In the genomic region with DNA sequence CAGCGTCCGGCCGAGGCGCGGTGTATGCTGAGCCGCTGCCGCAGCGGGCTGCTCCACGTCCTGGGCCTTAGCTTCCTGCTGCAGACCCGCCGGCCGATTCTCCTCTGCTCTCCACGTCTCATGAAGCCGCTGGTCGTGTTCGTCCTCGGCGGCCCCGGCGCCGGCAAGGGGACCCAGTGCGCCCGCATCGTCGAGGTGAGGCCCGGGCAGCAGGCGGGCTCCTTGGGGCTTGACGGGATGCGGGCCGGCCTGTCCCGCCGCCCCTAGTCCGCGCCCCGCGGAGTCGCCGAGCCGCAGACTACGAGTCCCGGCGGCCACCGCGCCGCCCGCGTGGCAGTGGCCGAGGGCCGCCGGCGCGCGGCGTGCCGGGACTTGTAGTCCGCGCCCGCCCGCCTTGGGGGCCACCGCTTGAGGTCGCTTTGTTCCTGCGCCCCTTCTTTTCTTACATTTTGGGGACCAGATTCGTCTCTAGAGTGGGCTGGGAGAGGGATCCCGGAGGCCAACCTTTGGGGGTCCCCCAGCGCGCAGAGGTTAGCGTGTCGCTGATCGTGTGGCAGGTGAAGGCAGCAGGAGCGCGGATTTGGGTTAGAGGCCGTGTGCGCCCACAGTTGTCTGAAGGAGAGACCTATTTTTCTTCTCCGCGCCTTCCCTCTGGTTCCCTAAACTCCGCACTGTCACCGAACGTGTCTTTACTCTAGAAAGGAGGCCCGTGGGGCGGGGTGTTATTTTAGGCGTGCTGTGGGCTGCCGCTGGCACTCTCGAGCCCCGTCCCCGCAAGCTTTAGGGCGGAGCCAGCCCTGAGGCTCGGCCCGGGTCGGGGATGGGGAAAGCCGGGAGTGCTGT, we compare ENCODE assay signal across 8 cellular contexts. TPM values are rescaled to one million over a fixed set of nuclear protein-coding genes. Genes with fewer than 3 reads are reported as not detected.
DNase-seq lines count a peak whose midpoint lies in the region; ATAC-seq and TF ChIP-seq lines count a peak whose summit lies in the region.

No MANE protein-coding gene starts in this region.

- no peaks in the 10 kb centered on the region for H3K9me2 ChIP-seq in OCI-LY7 (ENCODE audit: insufficient read depth, low read length)

- H3K4me2 ChIP-seq in OCI-LY7 (ENCODE audit: low read length) = peak overlapping the region; percentile 82

- DNase-seq in DMS153 treated with DMSO at 0.1 percent for 48 hours (lab: John Stamatoyannopoulos, UW; ENCODE audit: unreplicated experiment) (peak; percentile 92), HS-5 (ENCODE audit: low read depth) (peak; percentile 47), OCI-LY7 (ENCODE audit: low spot score) (peak; percentile 90), fibroblast of gingiva (ENCODE audit: low read depth) (peak; percentile 82)
- peak; percentile 81 to 84 for DNase-seq in activated T-cell treated with anti-CD3 and anti-CD28 coated beads, Interleukin-2, amount 50 U/mL, for 48 hours
- peak; percentile 53 to 82 (median 75) for DNase-seq in naive thymus-derived CD8-positive, alpha-beta T cell
- DNase-seq in stimulated activated naive CD4-positive, alpha-beta T cell (lab: John Stamatoyannopoulos, UW) = peak; percentile 41 to 81 (median 70)

- H4K20me1 ChIP-seq in OCI-LY7 (ENCODE audit: insufficient read depth, low read length) = no peaks in the 10 kb centered on the region

- peak overlapping the region; percentile 81; the same call in 1 of the 2 replicates for H2AFZ ChIP-seq in OCI-LY7 (ENCODE audit: low read length)

- H3K9me3 Mint-ChIP-seq in naive thymus-derived CD8-positive, alpha-beta T cell = no peaks in the 10 kb centered on the region

- H3K4me1 Mint-ChIP-seq in naive thymus-derived CD8-positive, alpha-beta T cell = peaks cover 2 to 26% (median 23%) of the 10 kb centered on the region in 4 donors

- intact Hi-C loops in OCI-LY7 (cut with micrococcal nuclease; ENCODE audit: unreplicated experiment) = loop anchor here (1.0 to 2.0 kb wide), 2 partner anchors 20 to 103 kb away; a partner anchor contains a TSS

- CTCF ChIA-PET in OCI-LY7 (lab: Charles Lee; ENCODE audit: unreplicated experiment) = interaction anchor here (1.0 to 1.9 kb wide), 4 partner anchors 10 to 63 kb away, joined by 3 to 7 read pairs (median 4); a partner anchor contains a TSS

- no peaks in the 10 kb centered on the region for H3K9me3 ChIP-seq in OCI-LY7 (ENCODE audit: low read length)

- peak overlapping the region in 7 of 10 donors; percentile 88 to 95 (median 92) for H3K4me3 Mint-ChIP-seq in naive thymus-derived CD8-positive, alpha-beta T cell

- POLR2A ChIA-PET in OCI-LY7 (lab: Charles Lee) = interaction anchor here (1.0 to 3.9 kb wide), 4 partner anchors 10 to 70 kb away, joined by 3 to 18 read pairs (median 10); a partner anchor contains a TSS
- POLR2A ChIA-PET in naive thymus-derived CD8-positive, alpha-beta T cell (lab: Charles Lee) = interaction anchor here (0.6 to 2.4 kb wide), 7 partner anchors 9 to 1019 kb away, joined by 3 to 37 read pairs (median 6); a partner anchor contains a TSS

- TF ChIP-seq CTCF in OCI-LY7 (conservative IDR thresholded peaks at IDR 0.05; ENCODE audit: low read length) = peak; percentile 68

- H3K27me3 Mint-ChIP-seq in naive thymus-derived CD8-positive, alpha-beta T cell = no peaks in the 10 kb centered on the region

- H3K36me3 ChIP-seq in OCI-LY7 (ENCODE audit: insufficient read depth, low read length) = peaks cover 23% of the 10 kb centered on the region

- peaks cover 47% of the 10 kb centered on the region for H3K79me2 ChIP-seq in OCI-LY7 (ENCODE audit: insufficient read depth, low read depth, low read length)

- BruUV-seq in OCI-LY7 (replicated peaks; lab: Mats Ljungman, UMichigan) = no TSS peak

- H3K27ac ChIP-seq in OCI-LY7 (ENCODE audit: low read depth, low read length, poor library complexity, severe bottlenecking) = peak overlapping the region; percentile 85

- ATAC-seq in GM21360 (IDR thresholded peaks at IDR 0.05; ENCODE audit: unreplicated experiment) = peak; percentile 85
- ATAC-seq in naive thymus-derived CD8-positive, alpha-beta T cell = peak; percentile 87 to 92

- peaks cover 0 to 2% (median 0%) of the 10 kb centered on the region in 3 donors for H3K36me3 Mint-ChIP-seq in naive thymus-derived CD8-positive, alpha-beta T cell

- peaks cover 26% of the 10 kb centered on the region for H3K4me1 ChIP-seq in OCI-LY7 (ENCODE audit: insufficient read depth, low read length, poor library complexity, severe bottlenecking)

- peak overlapping the region; percentile 74 to 96 (median 92) for H3K27ac Mint-ChIP-seq in naive thymus-derived CD8-positive, alpha-beta T cell

- peak overlapping the region; percentile 86 for H3K4me3 ChIP-seq in OCI-LY7 (ENCODE audit: low read depth, low read length, poor library complexity, severe bottlenecking)

RNA-seq across cellular contexts. Expression of a gene that starts 0.6 kb away (rescaled TPM):
- total RNA-seq in OCI-LY7 (2014; rRNA removed; shearing (Covaris generic)) = 54.2 and 59.2 TPM in 2 replicates
- total RNA-seq in OCI-LY7 (2022) = 85.8 and 87.5 TPM in 2 replicates
- 100 to 1,000 TPM; 115 to 116 TPM for total RNA-seq in naive thymus-derived CD8-positive, alpha-beta T cell
- polyA plus RNA-seq in naive thymus-derived CD8-positive, alpha-beta T cell = 100 to 1,000 TPM; 142 to 189 (median 153) TPM

RNA-seq across cellular contexts. Expression of a gene that starts 20.2 kb away (rescaled TPM):
- 39.8 and 46.6 TPM in 2 replicates for total RNA-seq in OCI-LY7 (2014; rRNA removed; shearing (Covaris generic))
- 54.0 and 60.0 TPM in 2 replicates for total RNA-seq in OCI-LY7 (2022)
- total RNA-seq in naive thymus-derived CD8-positive, alpha-beta T cell = 1 to 10 TPM in 1 of 2 experiments, under 1 TPM in 1; 0.85 to 1.3 TPM
- 1 to 10 TPM in 1 of 3 donors, under 1 TPM in 2; 0.59 to 1.2 (median 0.63) TPM for polyA plus RNA-seq in naive thymus-derived CD8-positive, alpha-beta T cell

Comparison
In these comparisons a context has a peak if more than half of its experiments do, and no peak if none do; other contexts are left out.
1. Peak in every context shown above with its lines: DNase-seq, ATAC-seq, H3K4me3 ChIP-seq and H3K27ac ChIP-seq.
2. RNA of a gene that starts 20.2 kb away (total RNA-seq): 39.8 to 60.0 TPM in OCI-LY7; 0.85 to 1.3 TPM in naive thymus-derived CD8-positive, alpha-beta T cell; every median in the first group is over 10 times any median in the second.